In the genomic region with DNA sequence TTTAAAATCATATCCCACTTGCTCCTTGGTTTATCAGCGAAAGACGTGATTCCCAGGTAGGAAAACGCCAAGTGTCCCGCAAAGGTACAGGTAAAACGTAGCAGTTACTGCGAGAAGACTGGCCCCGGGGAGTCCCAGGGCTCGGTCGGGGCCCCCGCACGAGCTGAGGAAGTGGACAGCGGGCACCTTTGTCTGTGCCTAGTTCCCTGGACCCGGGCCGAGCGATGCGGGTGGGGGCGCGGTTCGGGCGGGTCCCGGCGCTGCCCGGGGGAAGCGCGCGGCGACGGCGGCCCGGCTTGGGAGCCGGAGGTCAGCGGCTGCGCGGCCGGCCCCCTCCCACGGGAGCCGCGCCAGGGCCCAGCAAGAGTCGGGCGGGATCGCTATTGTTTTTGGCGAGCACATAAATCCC, we compare ENCODE assay signal across 8 cellular contexts. TPM values are rescaled to one million over a fixed set of nuclear protein-coding genes. Genes with fewer than 3 reads are reported as not detected.
DNase-seq lines count a peak whose midpoint lies in the region; ATAC-seq, FAIRE-seq and TF ChIP-seq lines count a peak whose summit lies in the region.

No MANE protein-coding gene starts in this region.

- H3K9me3 ChIP-seq in Karpas-422 (ENCODE audit: low read length) (no peaks in the 10 kb centered on the region), breast epithelium (no peaks in the 10 kb centered on the region)

- H3K27me3 ChIP-seq in Karpas-422 (ENCODE audit: low read length) (no peaks in the 10 kb centered on the region), breast epithelium (no peaks in the 10 kb centered on the region)

- H3K9me2 ChIP-seq in Karpas-422 (replicated peaks; ENCODE audit: insufficient read depth, low read length) = no peaks in the 10 kb centered on the region

- H3K4me3 ChIP-seq in Karpas-422 (ENCODE audit: low read length) (peak overlapping the region; percentile 72), breast epithelium (peak overlapping the region; percentile 70 to 87 (median 72))

- H3K4me1 ChIP-seq in Karpas-422 (ENCODE audit: low read length) (peaks cover 13% of the 10 kb centered on the region), breast epithelium (no peaks in the 10 kb centered on the region)

- peak overlapping the region; percentile 84 for H3K4me2 ChIP-seq in Karpas-422 (ENCODE audit: low read depth, low read length, poor library complexity, severe bottlenecking)

- peak overlapping the region; percentile 86 for H2AFZ ChIP-seq in Karpas-422 (ENCODE audit: low read length)

- TF ChIP-seq CTCF in breast epithelium (IDR thresholded peaks at IDR 0.05) (no peak), GM10266 (IDR thresholded peaks at IDR 0.05; ENCODE audit: control insufficient read depth, insufficient read depth, low read depth, missing control alignments) (no peak)

- ATAC-seq in left lobe of liver (peak; percentile 70), HG03432 (IDR thresholded peaks at IDR 0.05; ENCODE audit: unreplicated experiment) (no peak)

- peak overlapping the region; percentile 74 for H3K9ac ChIP-seq in Karpas-422 (ENCODE audit: low read length)

- no peak overlapping the region for H3K27ac ChIP-seq in Karpas-422 (ENCODE audit: low read length)
- H3K27ac ChIP-seq in breast epithelium = peak overlapping the region; percentile 83 to 93
- peak overlapping the region; percentile 99 for H3K27ac ChIP-seq in substantia nigra (ENCODE audit: low read depth, low read length, poor library complexity, severe bottlenecking)

- FAIRE-seq in GM12891 (lab: Jason Lieb, UNC) = no peak

- TF ChIP-seq POLR2A in GM12891 (IDR thresholded peaks at IDR 0.05; ENCODE audit: low read depth, low read length) (no peak), breast epithelium (IDR thresholded peaks at IDR 0.05) (no peak)

- H3K79me2 ChIP-seq in Karpas-422 (ENCODE audit: low read length) = no peaks in the 10 kb centered on the region

- DNase-seq in GM12891 (ENCODE audit: insufficient read length, low spot score) (peak; percentile 14), Karpas-422 (no peak), breast epithelium (ENCODE audit: low spot score in 2 of 2) (peak; percentile 26 to 60), left lobe of liver (ENCODE audit: low spot score) (peak; percentile 85), substantia nigra (lab: John Stamatoyannopoulos, UW) (peak in 45 of 49 donors; percentile 20 to 88 (median 69)), GM10266 (ENCODE audit: extremely low spot score) (no peak), NCI-H446 treated with DMSO at 0.1 percent for 48 hours (lab: John Stamatoyannopoulos, UW) (no peak)

- no peaks in the 10 kb centered on the region for H3K36me3 ChIP-seq in Karpas-422 (ENCODE audit: insufficient read depth, low read length)
- H3K36me3 ChIP-seq in breast epithelium = no peaks in the 10 kb centered on the region

- intact Hi-C loops in breast epithelium (cut with DNase I; ENCODE audit: low total_unique reads) = no loop called here

- no peaks in the 10 kb centered on the region for H4K20me1 ChIP-seq in Karpas-422 (ENCODE audit: insufficient read depth, low read depth, low read length)

TF ChIP-seq in GM12891, 5 proteins besides CTCF, POLR2A, EP300 and RAD21:
- TF ChIP-seq POLR2AphosphoS5 (IDR thresholded peaks at IDR 0.05; ENCODE audit: low read depth, low read length) (no peak), TAF1 (IDR thresholded peaks at IDR 0.05; ENCODE audit: low read depth, low read length) (no peak), POU2F2 (IDR thresholded peaks at IDR 0.05; ENCODE audit: low read depth, low read length) (no peak), PAX5 (IDR thresholded peaks at IDR 0.05; ENCODE audit: insufficient read depth, low read length, severe bottlenecking) (no peak), SPI1 (IDR thresholded peaks at IDR 0.05; ENCODE audit: low read depth, low read length) (no peak)

RNA-seq across cellular contexts. Expression of a gene that starts 0.9 kb away (rescaled TPM):
- 0.28 TPM for polyA plus RNA-seq in GM12891 (2012; ENCODE audit: low read depth, missing spikeins)
- 5.5 and 7.6 TPM in 2 replicates for total RNA-seq in Karpas-422 (2014; rRNA removed; shearing (Covaris generic); ENCODE audit: low replicate concordance)
- 10 to 100 TPM; 21.3 to 66.3 (median 27.5) TPM for total RNA-seq in breast epithelium
- 9.2 TPM for total RNA-seq in left lobe of liver

Comparison
In these comparisons a context has a peak if more than half of its experiments do, and no peak if none do; other contexts are left out.
1. DNase-seq: peak in GM12891 (single experiment), breast epithelium (2 of 2), left lobe of liver (single experiment) and substantia nigra (45 of 49); none in Karpas-422 (single experiment), GM10266 (single experiment) and NCI-H446 treated with DMSO at 0.1 percent for 48 hours (single experiment).